ENCODE assay signal across 7 cellular contexts in genomic region chr11:62678770-62679696, GRCh38. TPM values are rescaled to one million over a fixed set of nuclear protein-coding genes. Genes with fewer than 3 reads are reported as not detected.
A peak's percentile ranks its signal among the peaks of the same experiment; 100 is the strongest.
DNase-seq lines count a peak whose midpoint lies in the region; ATAC-seq and TF ChIP-seq lines count a peak whose summit lies in the region.

Gene UBXN1 (minus strand): TSS chr11:62679073. CDS start chr11:62678923, 150 bp downstream.

- peak within 1 kb of the TSS; percentile 82 for H3K4me3 Mint-ChIP-seq in activated CD4-positive, alpha-beta T cell treated with anti-CD3 and anti-CD28 coated beads for 36 hours
- peak within 1 kb of the TSS; percentile 84 for H3K4me3 Mint-ChIP-seq in chondrocyte (ENCODE audit: unreplicated experiment)

- ATAC-seq in GM18498 (IDR thresholded peaks at IDR 0.05; ENCODE audit: unreplicated experiment) (peak; percentile 73), HG03196 (IDR thresholded peaks at IDR 0.05; ENCODE audit: unreplicated experiment) (peak; percentile 72)
- peak; percentile 88 for ATAC-seq in activated CD4-positive, alpha-beta T cell treated with anti-CD3 and anti-CD28 coated beads for 36 hours

- CTCF ChIA-PET in activated CD4-positive, alpha-beta T cell treated with anti-CD3 and anti-CD28 coated beads for 36 hours (lab: Charles Lee), result interaction anchor here (0.9 to 3.0 kb wide), 8 partner anchors 14 to 182 kb away, joined by 3 to 32 read pairs (median 4); partner anchors contain the start of genes B3GAT3, C11orf98 and CSKMT

- no peaks in the 10 kb centered on the region for H3K27me3 Mint-ChIP-seq in activated CD4-positive, alpha-beta T cell treated with anti-CD3 and anti-CD28 coated beads for 36 hours
- no peaks in the 10 kb centered on the region for H3K27me3 Mint-ChIP-seq in chondrocyte (ENCODE audit: low read depth)

- intact Hi-C loops in activated CD4-positive, alpha-beta T cell treated with anti-CD3 and anti-CD28 coated beads for 36 hours (cut with DNase I, micrococcal nuclease), result loop anchor here (1.0 to 2.0 kb wide), 5 partner anchors 26 to 202 kb away; partner anchors contain the start of genes TUT1 (in 2 of the 2), INTS5 (in 1 of the 2), MTA2 (in 1 of the 2) and SLC3A2 (in 1 of the 2)

- peak within 1 kb of the TSS; percentile 92 for H3K27ac Mint-ChIP-seq in activated CD4-positive, alpha-beta T cell treated with anti-CD3 and anti-CD28 coated beads for 36 hours
- H3K27ac Mint-ChIP-seq in chondrocyte (ENCODE audit: unreplicated experiment), result peak within 1 kb of the TSS; percentile 98

- POLR2A ChIA-PET in activated CD4-positive, alpha-beta T cell treated with anti-CD3 and anti-CD28 coated beads for 36 hours (lab: Charles Lee), result interaction anchor here (0.6 to 3.2 kb wide), 9 partner anchors 9 to 217 kb away, joined by 3 to 12 read pairs (median 3); partner anchors contain the start of genes C11orf98, CSKMT, TUT1 and WDR74

- DNase-seq in NCI-H510A treated with DMSO at 0.1 percent for 48 hours (lab: John Stamatoyannopoulos, UW) (peak; percentile 85), chondrocyte (ENCODE audit: low spot score) (peak; percentile 94), kidney tubule cell (ENCODE audit: low spot score) (peak; percentile 85)
- DNase-seq in activated CD4-positive, alpha-beta T cell treated with anti-CD3 and anti-CD28 coated beads for 36 hours, result peak; percentile 93
- peak; percentile 58 to 76 for DNase-seq in stimulated activated CD4-positive, alpha-beta T cell treated with anti-CD3 and anti-CD28 coated beads, Interleukin-1b, Interleukin-23, amount 100 ng/mL, for 1 hour (ENCODE audit: low read depth in 2 of 2)

- no peaks in the 10 kb centered on the region for H3K9me3 Mint-ChIP-seq in activated CD4-positive, alpha-beta T cell treated with anti-CD3 and anti-CD28 coated beads for 36 hours (ENCODE audit: low read depth)
- no peaks in the 10 kb centered on the region for H3K9me3 Mint-ChIP-seq in chondrocyte (ENCODE audit: low read depth)

- no peak for TF ChIP-seq CTCF in chondrocyte (IDR thresholded peaks at IDR 0.05)

- H3K36me3 Mint-ChIP-seq in activated CD4-positive, alpha-beta T cell treated with anti-CD3 and anti-CD28 coated beads for 36 hours (ENCODE audit: low read depth), result peaks cover 20% of the 10 kb centered on the region
- H3K36me3 Mint-ChIP-seq in chondrocyte (ENCODE audit: low read depth), result peaks cover 10% of the 10 kb centered on the region

- H3K4me1 Mint-ChIP-seq in activated CD4-positive, alpha-beta T cell treated with anti-CD3 and anti-CD28 coated beads for 36 hours, result peaks cover 28% of the 10 kb centered on the region
- peaks cover 35% of the 10 kb centered on the region for H3K4me1 Mint-ChIP-seq in chondrocyte (ENCODE audit: low read depth)

RNA-seq across cellular contexts. Expression of gene UBXN1, which starts in this region (rescaled TPM):
- total RNA-seq in activated CD4-positive, alpha-beta T cell treated with anti-CD3 and anti-CD28 coated beads for 36 hours, result 100 to 1,000 TPM in 1 of 2 experiments, 10 to 100 TPM in 1; 95.6 to 119 TPM
- 72.0 to 82.2 TPM (median 81.6 TPM) in 3 replicates for total RNA-seq in chondrocyte

Comparison
In these comparisons a context has a peak if more than half of its experiments do, and no peak if none do; other contexts are left out.
1. Peak in every context shown above with its lines: DNase-seq and ATAC-seq.